In the genomic region with DNA sequence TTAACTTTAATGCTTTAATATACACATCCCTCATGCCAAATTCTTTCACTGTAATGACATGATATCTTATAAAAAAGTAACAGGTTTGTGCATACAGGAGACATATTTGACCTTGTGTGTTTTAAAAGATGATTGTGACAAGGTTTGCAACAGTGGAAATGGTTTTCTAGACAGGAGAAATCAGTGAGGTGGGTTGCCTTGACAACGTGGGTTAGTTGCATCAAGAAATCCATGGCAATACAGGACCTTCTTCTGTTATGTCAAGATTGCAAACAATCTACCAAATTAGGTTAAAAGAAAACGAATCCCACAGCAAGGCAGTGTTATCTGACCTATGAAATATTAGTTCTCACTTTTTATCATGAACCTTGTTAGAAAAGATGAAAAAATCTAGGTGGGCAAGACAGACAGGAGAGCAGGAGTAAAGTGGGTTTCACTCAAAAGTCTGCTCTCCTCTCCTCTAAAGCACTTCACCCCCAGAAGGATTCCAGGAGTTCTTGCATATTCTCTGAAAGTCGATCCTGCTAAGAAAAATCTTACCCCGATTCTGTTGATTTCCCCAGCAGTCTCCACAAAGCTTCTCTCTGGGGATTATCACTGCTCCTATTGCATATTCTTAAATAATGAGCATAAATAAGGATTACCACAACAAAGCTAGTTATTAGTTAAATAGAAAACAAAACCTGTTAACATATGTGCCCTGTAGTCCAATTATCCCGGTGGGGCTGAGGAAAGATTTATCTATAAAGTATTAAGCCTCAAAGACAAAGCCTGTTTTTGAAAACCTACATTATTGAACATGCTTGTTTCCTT, we compare ENCODE assay signal across 1 cellular context.
TF ChIP-seq lines count a peak whose summit lies in the region.

No MANE protein-coding gene starts in this region.

TF ChIP-seq in GM23338, 12 proteins besides CTCF, POLR2A, EP300 and RAD21:
- TF ChIP-seq POLR2AphosphoS5 (IDR thresholded peaks at IDR 0.05; ENCODE audit: low read depth) (no peak), JUNB (IDR thresholded peaks at IDR 0.05; ENCODE audit: unreplicated experiment) (no peak), EZH2 (IDR thresholded peaks at IDR 0.05; ENCODE audit: low read depth, unreplicated experiment) (no peak), ETS1 (IDR thresholded peaks at IDR 0.05) (no peak), REST (IDR thresholded peaks at IDR 0.05; ENCODE audit: unreplicated experiment) (no peak), ZNF114 (CRISPR knock-in tag; IDR thresholded peaks at IDR 0.05) (no peak), EZH2phosphoT487 (IDR thresholded peaks at IDR 0.05; ENCODE audit: unreplicated experiment) (no peak), ZNF331 (CRISPR knock-in tag; IDR thresholded peaks at IDR 0.05; ENCODE audit: low read depth) (no peak), STAT1 (IDR thresholded peaks at IDR 0.05; ENCODE audit: unreplicated experiment) (no peak)
- TF ChIP-seq, protein P1, sequence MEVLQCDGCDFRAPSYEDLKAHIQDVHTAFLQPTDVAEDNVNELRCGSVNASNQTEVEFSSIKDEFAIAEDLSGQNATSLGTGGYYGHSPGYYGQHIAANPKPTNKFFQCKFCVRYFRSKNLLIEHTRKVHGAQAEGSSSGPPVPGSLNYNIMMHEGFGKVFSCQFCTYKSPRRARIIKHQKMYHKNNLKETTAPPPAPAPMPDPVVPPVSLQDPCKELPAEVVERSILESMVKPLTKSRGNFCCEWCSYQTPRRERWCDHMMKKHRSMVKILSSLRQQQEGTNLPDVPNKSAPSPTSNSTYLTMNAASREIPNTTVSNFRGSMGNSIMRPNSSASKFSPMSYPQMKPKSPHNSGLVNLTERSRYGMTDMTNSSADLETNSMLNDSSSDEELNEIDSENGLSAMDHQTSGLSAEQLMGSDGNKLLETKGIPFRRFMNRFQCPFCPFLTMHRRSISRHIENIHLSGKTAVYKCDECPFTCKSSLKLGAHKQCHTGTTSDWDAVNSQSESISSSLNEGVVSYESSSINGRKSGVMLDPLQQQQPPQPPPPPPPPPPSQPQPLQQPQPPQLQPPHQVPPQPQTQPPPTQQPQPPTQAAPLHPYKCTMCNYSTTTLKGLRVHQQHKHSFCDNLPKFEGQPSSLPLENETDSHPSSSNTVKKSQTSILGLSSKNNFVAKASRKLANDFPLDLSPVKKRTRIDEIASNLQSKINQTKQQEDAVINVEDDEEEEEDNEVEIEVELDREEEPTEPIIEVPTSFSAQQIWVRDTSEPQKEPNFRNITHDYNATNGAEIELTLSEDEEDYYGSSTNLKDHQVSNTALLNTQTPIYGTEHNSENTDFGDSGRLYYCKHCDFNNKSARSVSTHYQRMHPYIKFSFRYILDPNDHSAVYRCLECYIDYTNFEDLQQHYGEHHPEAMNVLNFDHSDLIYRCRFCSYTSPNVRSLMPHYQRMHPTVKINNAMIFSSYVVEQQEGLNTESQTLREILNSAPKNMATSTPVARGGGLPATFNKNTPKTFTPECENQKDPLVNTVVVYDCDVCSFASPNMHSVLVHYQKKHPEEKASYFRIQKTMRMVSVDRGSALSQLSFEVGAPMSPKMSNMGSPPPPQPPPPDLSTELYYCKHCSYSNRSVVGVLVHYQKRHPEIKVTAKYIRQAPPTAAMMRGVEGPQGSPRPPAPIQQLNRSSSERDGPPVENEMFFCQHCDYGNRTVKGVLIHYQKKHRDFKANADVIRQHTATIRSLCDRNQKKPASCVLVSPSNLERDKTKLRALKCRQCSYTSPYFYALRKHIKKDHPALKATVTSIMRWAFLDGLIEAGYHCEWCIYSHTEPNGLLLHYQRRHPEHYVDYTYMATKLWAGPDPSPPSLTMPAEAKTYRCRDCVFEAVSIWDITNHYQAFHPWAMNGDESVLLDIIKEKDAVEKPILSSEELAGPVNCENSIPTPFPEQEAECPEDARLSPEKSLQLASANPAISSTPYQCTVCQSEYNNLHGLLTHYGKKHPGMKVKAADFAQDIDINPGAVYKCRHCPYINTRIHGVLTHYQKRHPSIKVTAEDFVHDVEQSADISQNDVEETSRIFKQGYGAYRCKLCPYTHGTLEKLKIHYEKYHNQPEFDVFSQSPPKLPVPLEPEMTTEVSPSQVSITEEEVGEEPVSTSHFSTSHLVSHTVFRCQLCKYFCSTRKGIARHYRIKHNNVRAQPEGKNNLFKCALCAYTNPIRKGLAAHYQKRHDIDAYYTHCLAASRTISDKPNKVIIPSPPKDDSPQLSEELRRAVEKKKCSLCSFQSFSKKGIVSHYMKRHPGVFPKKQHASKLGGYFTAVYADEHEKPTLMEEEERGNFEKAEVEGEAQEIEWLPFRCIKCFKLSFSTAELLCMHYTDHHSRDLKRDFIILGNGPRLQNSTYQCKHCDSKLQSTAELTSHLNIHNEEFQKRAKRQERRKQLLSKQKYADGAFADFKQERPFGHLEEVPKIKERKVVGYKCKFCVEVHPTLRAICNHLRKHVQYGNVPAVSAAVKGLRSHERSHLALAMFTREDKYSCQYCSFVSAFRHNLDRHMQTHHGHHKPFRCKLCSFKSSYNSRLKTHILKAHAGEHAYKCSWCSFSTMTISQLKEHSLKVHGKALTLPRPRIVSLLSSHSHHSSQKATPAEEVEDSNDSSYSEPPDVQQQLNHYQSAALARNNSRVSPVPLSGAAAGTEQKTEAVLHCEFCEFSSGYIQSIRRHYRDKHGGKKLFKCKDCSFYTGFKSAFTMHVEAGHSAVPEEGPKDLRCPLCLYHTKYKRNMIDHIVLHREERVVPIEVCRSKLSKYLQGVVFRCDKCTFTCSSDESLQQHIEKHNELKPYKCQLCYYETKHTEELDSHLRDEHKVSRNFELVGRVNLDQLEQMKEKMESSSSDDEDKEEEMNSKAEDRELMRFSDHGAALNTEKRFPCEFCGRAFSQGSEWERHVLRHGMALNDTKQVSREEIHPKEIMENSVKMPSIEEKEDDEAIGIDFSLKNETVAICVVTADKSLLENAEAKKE (CRISPR knock-in tag; IDR thresholded peaks at IDR 0.05): no peak
